11 cellular contexts compared by ENCODE assay signal in genomic region chr1:25017436-25018109, GRCh38.
DNase-seq lines count a peak whose midpoint lies in the region; ATAC-seq, FAIRE-seq and TF ChIP-seq lines count a peak whose summit lies in the region.
"Had no signal": no experiment of that assay in that cellular context is flagged by ENCODE, and none has a peak within 500 bp of the region (broad histone marks: within the 10 kb centered on the region; RNA-seq: fewer than 3 reads in every experiment).

No MANE protein-coding gene starts in this region.

- H2AFZ ChIP-seq in astrocyte (ENCODE audit: low read depth, low read length): peak overlapping the region; percentile 8

- no peak overlapping the region for H3K4me3 ChIP-seq in CD8-positive, alpha-beta T cell (ENCODE audit: low read depth, low read length)
- H3K4me3 ChIP-seq in astrocyte (ENCODE audit: insufficient read depth, low read depth, low read length) (no peak overlapping the region), upper lobe of right lung (no peak overlapping the region)
- H3K4me3 ChIP-seq in naive thymus-derived CD4-positive, alpha-beta T cell (ENCODE audit: low read length): no peak overlapping the region
- H3K4me3 ChIP-seq: skin epidermis had no signal

- no peaks in the 10 kb centered on the region for H3K36me3 Mint-ChIP-seq in CD8-positive, alpha-beta T cell
- no peaks in the 10 kb centered on the region for H3K36me3 Mint-ChIP-seq in astrocyte (ENCODE audit: low read depth, unreplicated experiment)
- no peaks in the 10 kb centered on the region for H3K36me3 Mint-ChIP-seq in naive thymus-derived CD4-positive, alpha-beta T cell

- peak overlapping the region; percentile 33 for H3K9ac ChIP-seq in astrocyte (ENCODE audit: low read length)

- no peaks in the 10 kb centered on the region for H3K27me3 ChIP-seq in CD8-positive, alpha-beta T cell (ENCODE audit: insufficient read depth, low read length)
- H3K27me3 ChIP-seq in astrocyte (ENCODE audit: insufficient read depth, low read length) (no peaks in the 10 kb centered on the region), upper lobe of right lung (no peaks in the 10 kb centered on the region)
- no peaks in the 10 kb centered on the region for H3K27me3 ChIP-seq in naive thymus-derived CD4-positive, alpha-beta T cell (ENCODE audit: control insufficient read depth in 2 of 2, insufficient read depth in 2 of 2, low read length in 2 of 2)

- peak overlapping the region; percentile 81 for H3K27ac Mint-ChIP-seq in CD8-positive, alpha-beta T cell
- peak overlapping the region; percentile 53 for H3K27ac Mint-ChIP-seq in astrocyte (ENCODE audit: unreplicated experiment)
- H3K27ac Mint-ChIP-seq in naive thymus-derived CD4-positive, alpha-beta T cell: peak overlapping the region in 6 of 9 donors; percentile 45 to 97 (median 67)

- H3K36me3 ChIP-seq in CD8-positive, alpha-beta T cell (ENCODE audit: insufficient read depth, low read length): no peaks in the 10 kb centered on the region
- H3K36me3 ChIP-seq in KOPT-K1 (ENCODE audit: insufficient read depth, low read length) (no peaks in the 10 kb centered on the region), astrocyte (ENCODE audit: insufficient read depth, low read length) (no peaks in the 10 kb centered on the region), upper lobe of right lung (no peaks in the 10 kb centered on the region)
- no peaks in the 10 kb centered on the region for H3K36me3 ChIP-seq in naive thymus-derived CD4-positive, alpha-beta T cell (ENCODE audit: control insufficient read depth in 2 of 3, insufficient read depth in 3 of 3, low read length in 3 of 3)

- H3K4me1 ChIP-seq in CD8-positive, alpha-beta T cell (ENCODE audit: insufficient read depth, low read length): peaks cover 61% of the 10 kb centered on the region
- H3K4me1 ChIP-seq in astrocyte (ENCODE audit: insufficient read depth, low read length): peaks cover 14% of the 10 kb centered on the region
- peaks cover 16 to 22% of the 10 kb centered on the region in 2 donors for H3K4me1 ChIP-seq in naive thymus-derived CD4-positive, alpha-beta T cell (ENCODE audit: control insufficient read depth in 2 of 2, insufficient read depth in 2 of 2, low read length in 2 of 2)
- H3K4me1 ChIP-seq in upper lobe of right lung: peaks cover 15% of the 10 kb centered on the region

- H3K79me2 ChIP-seq in astrocyte (ENCODE audit: insufficient read depth, low read length): no peaks in the 10 kb centered on the region

- no peak overlapping the region for H3K4me2 ChIP-seq in astrocyte (ENCODE audit: low read length)

- no peaks in the 10 kb centered on the region for H4K20me1 ChIP-seq in astrocyte (ENCODE audit: insufficient read depth, low read length)

- H3K9me3 ChIP-seq in CD8-positive, alpha-beta T cell (ENCODE audit: low read length): no peaks in the 10 kb centered on the region
- H3K9me3 ChIP-seq in KOPT-K1 (ENCODE audit: insufficient read depth, low read length, poor library complexity, severe bottlenecking): no peaks in the 10 kb centered on the region
- H3K9me3 ChIP-seq in astrocyte (ENCODE audit: insufficient read depth, low read depth, low read length): no peaks in the 10 kb centered on the region
- no peaks in the 10 kb centered on the region for H3K9me3 ChIP-seq in naive thymus-derived CD4-positive, alpha-beta T cell (ENCODE audit: control insufficient read depth in 2 of 3, low read length in 3 of 3)
- no peaks in the 10 kb centered on the region for H3K9me3 ChIP-seq in upper lobe of right lung

- H3K4me3 Mint-ChIP-seq in CD8-positive, alpha-beta T cell: no peak overlapping the region
- no peak overlapping the region for H3K4me3 Mint-ChIP-seq in astrocyte (ENCODE audit: unreplicated experiment)
- peak overlapping the region in 2 of 10 donors; percentile 28 to 35 for H3K4me3 Mint-ChIP-seq in naive thymus-derived CD4-positive, alpha-beta T cell

- DNase-seq in CD8-positive, alpha-beta T cell: no peak
- DNase-seq in astrocyte (ENCODE audit: low read depth): no peak
- no peak for DNase-seq in naive thymus-derived CD4-positive, alpha-beta T cell
- DNase-seq in activated gamma-delta T cell (lab: John Stamatoyannopoulos, UW): no peak
- DNase-seq in upper lobe of right lung: no peak
- no peak for DNase-seq in HT-29 (ENCODE audit: low spot score)
- DNase-seq: central memory CD4-positive, alpha-beta T cell; RPMI8226 had no signal

- no peaks in the 10 kb centered on the region for H3K27me3 Mint-ChIP-seq in CD8-positive, alpha-beta T cell (ENCODE audit: low read depth)
- H3K27me3 Mint-ChIP-seq in astrocyte (ENCODE audit: low read depth, unreplicated experiment): peaks cover 6% of the 10 kb centered on the region
- no peaks in the 10 kb centered on the region for H3K27me3 Mint-ChIP-seq in naive thymus-derived CD4-positive, alpha-beta T cell

- no peak for ATAC-seq in CD8-positive, alpha-beta T cell
- ATAC-seq in naive thymus-derived CD4-positive, alpha-beta T cell: no peak
- ATAC-seq in HG03469 (IDR thresholded peaks at IDR 0.05; ENCODE audit: unreplicated experiment): no peak
- no peak for ATAC-seq in upper lobe of right lung

- peaks cover 64% of the 10 kb centered on the region for H3K4me1 Mint-ChIP-seq in CD8-positive, alpha-beta T cell (ENCODE audit: low read depth)
- H3K4me1 Mint-ChIP-seq in astrocyte (ENCODE audit: low read depth, unreplicated experiment): peaks cover 14% of the 10 kb centered on the region
- H3K4me1 Mint-ChIP-seq in naive thymus-derived CD4-positive, alpha-beta T cell: peaks cover 25 to 57% (median 38%) of the 10 kb centered on the region in 7 donors

- TF ChIP-seq CTCF in CD8-positive, alpha-beta T cell (IDR thresholded peaks at IDR 0.05): no peak
- peak; percentile 9 for TF ChIP-seq CTCF in astrocyte (IDR thresholded peaks at IDR 0.05; ENCODE audit: insufficient read depth, low read depth, low read length)
- TF ChIP-seq CTCF in upper lobe of right lung (IDR thresholded peaks at IDR 0.05): no peak

- H3K27ac ChIP-seq in CD8-positive, alpha-beta T cell (ENCODE audit: low read depth, low read length): no peak overlapping the region
- peak overlapping the region; percentile 99 for H3K27ac ChIP-seq in KOPT-K1 (ENCODE audit: low read depth, low read length, poor library complexity, severe bottlenecking)
- no peak overlapping the region for H3K27ac ChIP-seq in astrocyte (ENCODE audit: low read depth, low read length)
- H3K27ac ChIP-seq in naive thymus-derived CD4-positive, alpha-beta T cell (ENCODE audit: low read depth, low read length): no peak overlapping the region
- H3K27ac ChIP-seq in upper lobe of right lung: no peak overlapping the region

- CTCF ChIA-PET in CD8-positive, alpha-beta T cell (lab: Charles Lee): interaction anchor here (1.2 kb wide), 1 partner anchor 54 kb away, joined by 3 read pairs; no protein-coding TSS in a partner anchor
- CTCF ChIA-PET in naive thymus-derived CD4-positive, alpha-beta T cell (lab: Charles Lee): interaction anchor here (1.1 to 1.2 kb wide), 3 partner anchors 20 to 169 kb away, joined by 3 to 5 read pairs (median 3); no protein-coding TSS in a partner anchor

- intact Hi-C loops in CD8-positive, alpha-beta T cell (cut with DNase I, micrococcal nuclease): no loop called here
- intact Hi-C loops in naive thymus-derived CD4-positive, alpha-beta T cell (cut with micrococcal nuclease): no loop called here
- intact Hi-C loops in upper lobe of right lung (cut with DNase I): no loop called here

- POLR2A ChIA-PET in CD8-positive, alpha-beta T cell (lab: Charles Lee): no interaction called here
- POLR2A ChIA-PET in naive thymus-derived CD4-positive, alpha-beta T cell (lab: Charles Lee): interaction anchor here (1.0 kb wide), 1 partner anchor 9 kb away, joined by 4 read pairs; no protein-coding TSS in a partner anchor

- H3K9me3 Mint-ChIP-seq in CD8-positive, alpha-beta T cell: no peaks in the 10 kb centered on the region
- no peaks in the 10 kb centered on the region for H3K9me3 Mint-ChIP-seq in astrocyte (ENCODE audit: unreplicated experiment)
- peaks cover 0 to 1% (median 0%) of the 10 kb centered on the region in 11 donors for H3K9me3 Mint-ChIP-seq in naive thymus-derived CD4-positive, alpha-beta T cell

- FAIRE-seq in astrocyte (lab: Jason Lieb, UNC): no peak
